1 cellular context compared by ENCODE assay signal in genomic region chr2:174014699-174015070, GRCh38.
TF ChIP-seq lines count a peak whose summit lies in the region.

No MANE protein-coding gene starts in this region.

TF ChIP-seq in H1, 55 proteins besides CTCF, POLR2A, EP300 and RAD21:
- TF ChIP-seq SP1 (IDR thresholded peaks at IDR 0.05; ENCODE audit: low read depth, low read length) (no peak), POLR2AphosphoS5 (IDR thresholded peaks at IDR 0.05; ENCODE audit: low read depth, low read length) (no peak), SP4 (IDR thresholded peaks at IDR 0.05; ENCODE audit: low read length) (no peak), CHD2 (IDR thresholded peaks at IDR 0.05; ENCODE audit: low read length) (no peak), PHF8 (conservative IDR thresholded peaks at IDR 0.05; ENCODE audit: low read depth, low read length) (no peak), NRF1 (IDR thresholded peaks at IDR 0.05; ENCODE audit: low read depth, low read length) (no peak), CEBPB (IDR thresholded peaks at IDR 0.05; ENCODE audit: low read depth, low read length) (no peak), SAP30 (IDR thresholded peaks at IDR 0.05; ENCODE audit: insufficient read depth, insufficient replicate concordance, low read length) (no peak), JUND (IDR thresholded peaks at IDR 0.05; ENCODE audit: low read length) (no peak), SIRT6 (IDR thresholded peaks at IDR 0.05; ENCODE audit: low read length) (no peak), POU5F1 (IDR thresholded peaks at IDR 0.05; ENCODE audit: low read depth, low read length) (no peak), KDM4A (IDR thresholded peaks at IDR 0.05; ENCODE audit: low read depth, low read length, severe bottlenecking) (no peak), EZH2 (IDR thresholded peaks at IDR 0.05; ENCODE audit: low read depth, low read length, severe bottlenecking) (no peak)
- TF ChIP-seq, protein P1, sequence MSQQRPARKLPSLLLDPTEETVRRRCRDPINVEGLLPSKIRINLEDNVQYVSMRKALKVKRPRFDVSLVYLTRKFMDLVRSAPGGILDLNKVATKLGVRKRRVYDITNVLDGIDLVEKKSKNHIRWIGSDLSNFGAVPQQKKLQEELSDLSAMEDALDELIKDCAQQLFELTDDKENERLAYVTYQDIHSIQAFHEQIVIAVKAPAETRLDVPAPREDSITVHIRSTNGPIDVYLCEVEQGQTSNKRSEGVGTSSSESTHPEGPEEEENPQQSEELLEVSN (IDR thresholded peaks at IDR 0.05) = no peak
